Comparison of ENCODE assay signal across 9 cellular contexts in the genomic region with DNA sequence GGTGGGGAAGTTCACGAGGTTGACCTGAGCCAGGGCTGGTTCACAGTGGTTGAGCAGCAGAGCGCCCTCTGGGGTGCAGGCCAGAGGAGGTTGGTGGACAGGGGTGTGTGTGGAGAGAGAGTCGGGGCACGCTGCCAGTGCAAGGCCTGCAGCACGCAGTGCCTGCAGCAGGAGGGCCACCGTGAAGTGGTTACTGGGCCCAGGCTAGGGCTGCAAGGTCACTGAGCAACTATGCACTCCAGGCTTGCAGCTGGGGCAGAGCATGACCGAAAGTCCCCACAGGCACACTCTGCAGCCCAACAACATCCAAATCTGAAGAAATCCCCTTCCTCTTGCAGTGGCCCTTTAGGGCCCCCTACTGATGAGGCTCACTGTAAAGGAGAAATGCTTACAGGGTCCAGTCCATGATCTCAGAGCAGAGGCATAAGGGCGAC.
DNase-seq lines count a peak whose midpoint lies in the region; ATAC-seq, FAIRE-seq and TF ChIP-seq lines count a peak whose summit lies in the region.
"Had no signal": no experiment of that assay in that cellular context is flagged by ENCODE, and none has a peak within 500 bp of the region (broad histone marks: within the 10 kb centered on the region; RNA-seq: fewer than 3 reads in every experiment).

No MANE protein-coding gene starts in this region.

- no peaks in the 10 kb centered on the region for H3K79me2 ChIP-seq in HepG2 (ENCODE audit: insufficient read depth, low read length)

- 0 out of 2 replicates have a peak overlapping the region, but pooled peaks have one; percentile 7 for H3K27ac Mint-ChIP-seq in HFFc6
- peak overlapping the region; percentile 27 for H3K27ac Mint-ChIP-seq in activated T-cell treated with anti-CD3 and anti-CD28 coated beads, Interleukin-2, amount 50 U/mL, for 72 hours

- in situ Hi-C loops in HepG2 (cut with HindIII; ENCODE audit: extremely low pct_ligation_motif_present, low pct_unique_long_range_greater_than_20kb): no loop called here

- peaks cover 17% of the 10 kb centered on the region; the same call in 1 of the 2 replicates for H3K4me1 ChIP-seq in HepG2 (ENCODE audit: insufficient read depth, low read length)

- no peaks in the 10 kb centered on the region; the same call in none of the 2 replicates for H3K27me3 Mint-ChIP-seq in HFFc6 (ENCODE audit: insufficient read depth)
- no peaks in the 10 kb centered on the region for H3K27me3 Mint-ChIP-seq in activated T-cell treated with anti-CD3 and anti-CD28 coated beads, Interleukin-2, amount 50 U/mL, for 72 hours (ENCODE audit: low read depth)

- TF ChIP-seq EP300 in HepG2 (IDR thresholded peaks at IDR 0.05; ENCODE audit: low read depth in 2 of 2, low read length in 2 of 2): no peak
- TF ChIP-seq EP300 in HepG2 (CRISPR knock-in tag; IDR thresholded peaks at IDR 0.05; ENCODE audit: borderline replicate concordance): no peak

- ATAC-seq in activated T-cell treated with anti-CD3 and anti-CD28 coated beads, Interleukin-2, amount 50 U/mL, for 72 hours (replicated peaks in 1 of 2): peak; percentile 47 to 60
- ATAC-seq in HepG2: peak; percentile 97
- no peak for ATAC-seq in GM21528 (IDR thresholded peaks at IDR 0.05; ENCODE audit: low FRiP score, unreplicated experiment)

- H3K36me3 Mint-ChIP-seq in HFFc6 (ENCODE audit: low read depth): no peaks in the 10 kb centered on the region
- H3K36me3 Mint-ChIP-seq in activated T-cell treated with anti-CD3 and anti-CD28 coated beads, Interleukin-2, amount 50 U/mL, for 72 hours (ENCODE audit: insufficient read depth in 2 of 2): peaks cover 0 to 5% of the 10 kb centered on the region in 2 donors

- no TSS peak for BruUV-seq in HepG2 (replicated peaks; lab: Mats Ljungman, UMichigan)

- DNase-seq in GM10266 (ENCODE audit: extremely low spot score): peak; percentile 58
- no peak for DNase-seq in HFFc6
- peak in 1 of 2 donors; percentile 9 for DNase-seq in activated T-cell treated with anti-CD3 and anti-CD28 coated beads, Interleukin-2, amount 50 U/mL, for 72 hours
- DNase-seq in HepG2 (ENCODE audit: low spot score): peak; percentile 70
- DNase-seq in NCI-H1930 (lab: John Stamatoyannopoulos, UW): no peak
- DNase-seq in foreskin melanocyte: no peak
- DNase-seq in activated CD4-positive, CD25-positive, alpha-beta regulatory T cell treated with anti-CD3 and anti-CD28 coated beads, Interleukin-2, amount 50 U/mL, for 72 hours: no peak
- DNase-seq: activated CD8-positive, alpha-beta memory T cell treated with anti-CD3 and anti-CD28 coated beads, Interleukin-2, amount 50 U/mL, for 48 hours had no signal

- H4K20me1 ChIP-seq in HepG2 (ENCODE audit: insufficient read depth, low read length): no peaks in the 10 kb centered on the region

- TF ChIP-seq CTCF in GM10266 (IDR thresholded peaks at IDR 0.05; ENCODE audit: control insufficient read depth, insufficient read depth, low read depth, missing control alignments) (peak; percentile 51), HFFc6 (IDR thresholded peaks at IDR 0.05) (peak; percentile 38), HepG2 (CRISPR knock-in tag; IDR thresholded peaks at IDR 0.05) (peak; percentile 84)

- CTCF ChIA-PET in HepG2 (lab: Yijun Ruan, JAX; ENCODE audit: low intra/inter-chr PET ratio, low total read pairs): interaction anchor here (1.2 to 2.7 kb wide), 3 partner anchors 61 to 254 kb away, joined by 3 to 13 read pairs (median 10); no protein-coding TSS in a partner anchor

- TF ChIP-seq RAD21 in HepG2 (CRISPR knock-in tag; IDR thresholded peaks at IDR 0.05): peak; percentile 63

- H3K4me3 Mint-ChIP-seq in HFFc6: no peak overlapping the region
- no peak overlapping the region for H3K4me3 Mint-ChIP-seq in activated T-cell treated with anti-CD3 and anti-CD28 coated beads, Interleukin-2, amount 50 U/mL, for 72 hours

- POLR2A ChIA-PET in HepG2 (lab: Yijun Ruan, JAX): no interaction called here

- no peaks in the 10 kb centered on the region for H3K36me3 ChIP-seq in HepG2 (replicated peaks in 1 of 2; ENCODE audit: control insufficient read depth in 1 of 2, insufficient read depth in 2 of 2, low read length in 2 of 2)

- H3K27ac ChIP-seq in HepG2 (ENCODE audit: extremely low read length, insufficient read depth, low read length): no peak overlapping the region

- H3K9ac ChIP-seq in HepG2 (ENCODE audit: insufficient read depth, low read depth, low read length): no peak overlapping the region

- no peaks in the 10 kb centered on the region for H3K27me3 ChIP-seq in HepG2 (ENCODE audit: control insufficient read depth in 1 of 2, insufficient read depth in 2 of 2, low read length in 2 of 2)

- H3K4me1 Mint-ChIP-seq in HFFc6 (ENCODE audit: low read depth): peaks cover 9% of the 10 kb centered on the region
- no peaks in the 10 kb centered on the region for H3K4me1 Mint-ChIP-seq in activated T-cell treated with anti-CD3 and anti-CD28 coated beads, Interleukin-2, amount 50 U/mL, for 72 hours (ENCODE audit: low read depth)

- no peaks in the 10 kb centered on the region for H3K9me3 Mint-ChIP-seq in HFFc6
- no peaks in the 10 kb centered on the region for H3K9me3 Mint-ChIP-seq in activated T-cell treated with anti-CD3 and anti-CD28 coated beads, Interleukin-2, amount 50 U/mL, for 72 hours

- FAIRE-seq in HepG2 (lab: Jason Lieb, UNC): peak; percentile 4

- no peak overlapping the region for H2AFZ ChIP-seq in HepG2 (ENCODE audit: low read length)

- TF ChIP-seq POLR2A in HepG2 (IDR thresholded peaks at IDR 0.05; ENCODE audit: insufficient read depth in 1 of 2, low read depth in 2 of 2, low read length in 2 of 2): no peak

- intact Hi-C loops in HepG2 (cut with micrococcal nuclease; ENCODE audit: unreplicated experiment): loop anchor here (2.0 to 5.0 kb wide), 2 partner anchors 118 to 241 kb away; no protein-coding TSS in a partner anchor

- peak overlapping the region; percentile 55 for H3K4me2 ChIP-seq in HepG2 (ENCODE audit: low read depth, low read length)

- H3K9me3 ChIP-seq in HepG2 (ENCODE audit: low read length): no peaks in the 10 kb centered on the region

- peak overlapping the region in 1 of 3 experiments; percentile 55; a peak in 2 of 6 replicates for H3K4me3 ChIP-seq in HepG2 (replicated peaks in 1 of 3; ENCODE audit: insufficient read depth in 1 of 3, low read depth in 2 of 3, low read length in 3 of 3)

- 5% methylated on average over 8 of the region's 8 CpGs for WGBS in HepG2 (ENCODE audit: low lambda C conversion rate)

TF ChIP-seq in HepG2, 621 proteins besides CTCF, POLR2A, EP300 and RAD21 (continues in another document):
- TF ChIP-seq ZNF713 (CRISPR knock-in tag; IDR thresholded peaks at IDR 0.05) (no peak), PLRG1 (conservative IDR thresholded peaks at IDR 0.05) (no peak), ZFX (CRISPR knock-in tag; IDR thresholded peaks at IDR 0.05; ENCODE audit: low read depth) (peak; percentile 84), ZBTB3 (CRISPR knock-in tag; IDR thresholded peaks at IDR 0.05; ENCODE audit: borderline replicate concordance, low read depth) (no peak), ZNF501 (CRISPR knock-in tag; IDR thresholded peaks at IDR 0.05) (0 out of 2 replicates have a peak, but pooled peaks have one; percentile 46), ZNF788 (CRISPR knock-in tag; IDR thresholded peaks at IDR 0.05; ENCODE audit: borderline replicate concordance) (no peak; the same call in 1 of the 2 replicates), FIP1L1 (IDR thresholded peaks at IDR 0.05; ENCODE audit: borderline replicate concordance, insufficient read depth, low read depth, low read length) (no peak), CBFB (CRISPR knock-in tag; IDR thresholded peaks at IDR 0.05) (peak; percentile 54; the same call in 1 of the 2 replicates), ZBTB42 (CRISPR knock-in tag; IDR thresholded peaks at IDR 0.05) (no peak), KAT2B (IDR thresholded peaks at IDR 0.05; ENCODE audit: borderline replicate concordance, low read depth, low read length) (no peak), PITX1 (CRISPR knock-in tag; IDR thresholded peaks at IDR 0.05) (no peak; the same call in 1 of the 2 replicates), SOX13 (IDR thresholded peaks at IDR 0.05) (no peak), SOX13 (CRISPR knock-in tag; conservative IDR thresholded peaks at IDR 0.05 in 1 of 2, IDR thresholded peaks at IDR 0.05 in 1 of 2) (0 out of 4 replicates have a peak, but pooled peaks of 1 of the 2 experiments have one; percentile 8), KDM3A (CRISPR knock-in tag; IDR thresholded peaks at IDR 0.05; ENCODE audit: low read depth) (no peak)
- TF ChIP-seq, protein P1, sequence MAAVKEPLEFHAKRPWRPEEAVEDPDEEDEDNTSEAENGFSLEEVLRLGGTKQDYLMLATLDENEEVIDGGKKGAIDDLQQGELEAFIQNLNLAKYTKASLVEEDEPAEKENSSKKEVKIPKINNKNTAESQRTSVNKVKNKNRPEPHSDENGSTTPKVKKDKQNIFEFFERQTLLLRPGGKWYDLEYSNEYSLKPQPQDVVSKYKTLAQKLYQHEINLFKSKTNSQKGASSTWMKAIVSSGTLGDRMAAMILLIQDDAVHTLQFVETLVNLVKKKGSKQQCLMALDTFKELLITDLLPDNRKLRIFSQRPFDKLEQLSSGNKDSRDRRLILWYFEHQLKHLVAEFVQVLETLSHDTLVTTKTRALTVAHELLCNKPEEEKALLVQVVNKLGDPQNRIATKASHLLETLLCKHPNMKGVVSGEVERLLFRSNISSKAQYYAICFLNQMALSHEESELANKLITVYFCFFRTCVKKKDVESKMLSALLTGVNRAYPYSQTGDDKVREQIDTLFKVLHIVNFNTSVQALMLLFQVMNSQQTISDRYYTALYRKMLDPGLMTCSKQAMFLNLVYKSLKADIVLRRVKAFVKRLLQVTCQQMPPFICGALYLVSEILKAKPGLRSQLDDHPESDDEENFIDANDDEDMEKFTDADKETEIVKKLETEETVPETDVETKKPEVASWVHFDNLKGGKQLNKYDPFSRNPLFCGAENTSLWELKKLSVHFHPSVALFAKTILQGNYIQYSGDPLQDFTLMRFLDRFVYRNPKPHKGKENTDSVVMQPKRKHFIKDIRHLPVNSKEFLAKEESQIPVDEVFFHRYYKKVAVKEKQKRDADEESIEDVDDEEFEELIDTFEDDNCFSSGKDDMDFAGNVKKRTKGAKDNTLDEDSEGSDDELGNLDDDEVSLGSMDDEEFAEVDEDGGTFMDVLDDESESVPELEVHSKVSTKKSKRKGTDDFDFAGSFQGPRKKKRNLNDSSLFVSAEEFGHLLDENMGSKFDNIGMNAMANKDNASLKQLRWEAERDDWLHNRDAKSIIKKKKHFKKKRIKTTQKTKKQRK (IDR thresholded peaks at IDR 0.05; ENCODE audit: low read length): no peak

Comparison
In these comparisons a context has a peak if more than half of its experiments do, and no peak if none do; other contexts are left out.
1. DNase-seq: peak in GM10266 (single experiment) and HepG2 (single experiment); none in HFFc6 (single experiment), NCI-H1930 (0 of 2), foreskin melanocyte (single experiment) and activated CD4-positive, CD25-positive, alpha-beta regulatory T cell treated with anti-CD3 and anti-CD28 coated beads, Interleukin-2, amount 50 U/mL, for 72 hours (single experiment).
2. Peak in every context shown above with its lines, with median percentiles within 50 percentile points of each other: CTCF ChIP-seq.